Comparison of ENCODE assay signal across 27 cellular contexts in the genomic region with DNA sequence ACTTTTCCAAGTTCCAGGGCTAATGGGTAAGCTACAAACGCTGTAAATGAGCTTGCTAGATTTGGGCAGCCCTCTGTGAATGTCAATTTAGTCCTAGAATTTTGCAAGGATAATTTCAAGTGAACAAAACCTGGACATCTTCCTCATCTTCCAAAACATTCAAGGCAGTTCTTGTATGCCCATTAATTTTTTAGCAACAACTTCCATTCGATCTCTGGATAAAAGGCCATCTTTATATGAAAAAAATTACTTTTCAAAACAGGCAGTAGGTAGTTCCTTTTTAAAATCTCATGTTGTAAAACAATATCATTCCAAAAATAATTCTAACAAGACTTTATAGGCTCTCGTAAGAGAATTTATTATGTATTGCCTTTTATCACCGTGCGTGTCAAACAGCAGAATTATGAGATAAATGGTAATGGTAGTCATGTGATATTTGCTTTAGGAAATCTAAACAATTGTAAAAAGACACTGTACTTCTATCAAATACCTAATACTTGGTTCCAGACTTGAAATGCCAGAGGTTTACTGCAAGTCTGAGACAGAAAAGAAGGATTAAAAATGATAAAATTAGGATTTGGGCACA.
"Had no signal": no experiment of that assay in that cellular context is flagged by ENCODE, and none has a peak within 500 bp of the region (broad histone marks: within the 10 kb centered on the region; RNA-seq: fewer than 3 reads in every experiment).

No MANE protein-coding gene starts in this region.

- H3K27ac Mint-ChIP-seq: activated CD4-positive, alpha-beta memory T cell treated with anti-CD3 and anti-CD28 coated beads, Interleukin-2, amount 10 ng/mL, durations not matched to agents 7 days and 5 days; activated CD4-positive, alpha-beta T cell treated with anti-CD3 and anti-CD28 coated beads, Interleukin-2, amount 10 ng/mL, durations not matched to agents 7 days and 5 days; activated naive CD4-positive, alpha-beta T cell treated with anti-CD3 and anti-CD28 coated beads, Interleukin-2, amount 10 ng/mL, durations not matched to agents 7 days and 5 days; activated naive CD8-positive, alpha-beta T cell treated with anti-CD3 and anti-CD28 coated beads, Interleukin-2, amount 10 ng/mL, durations not matched to agents 7 days and 5 days; activated T-cell treated with anti-CD3 and anti-CD28 coated beads, Interleukin-2, amount 50 U/mL, for 24 hours; T-helper 1 cell treated with Interleukin-12 subunit alpha and Interleukin-12 subunit beta and Interleukin-4 antibody, amounts not matched to agents 30 μg/mL and 1 μg/mL, for 36 hours; WTC11 had no signal

- H3K9me3 Mint-ChIP-seq: activated CD4-positive, alpha-beta memory T cell treated with anti-CD3 and anti-CD28 coated beads, Interleukin-2, amount 10 ng/mL, durations not matched to agents 7 days and 5 days; activated CD4-positive, alpha-beta T cell treated with anti-CD3 and anti-CD28 coated beads, Interleukin-2, amount 10 ng/mL, durations not matched to agents 7 days and 5 days; activated naive CD4-positive, alpha-beta T cell treated with anti-CD3 and anti-CD28 coated beads, Interleukin-2, amount 10 ng/mL, durations not matched to agents 7 days and 5 days; activated T-cell treated with anti-CD3 and anti-CD28 coated beads, Interleukin-2, amount 50 U/mL, for 24 hours; T-helper 1 cell treated with Interleukin-12 subunit alpha and Interleukin-12 subunit beta and Interleukin-4 antibody, amounts not matched to agents 30 μg/mL and 1 μg/mL, for 36 hours had no signal

- H2AFZ ChIP-seq: parathyroid adenoma had no signal

- FAIRE-seq: endometrium, frontal cortex had no signal

- H3K4me3 ChIP-seq: ascending aorta, cardiac muscle cell, colonic mucosa, spleen, suprapubic skin, tibial artery had no signal

- H3K27me3 Mint-ChIP-seq: activated naive CD4-positive, alpha-beta T cell treated with anti-CD3 and anti-CD28 coated beads, Interleukin-2, amount 10 ng/mL, durations not matched to agents 7 days and 5 days; brain had no signal

- ATAC-seq: right cardiac atrium, WTC11 had no signal

- H3K4me1 ChIP-seq: ascending aorta, colonic mucosa, parathyroid adenoma, spleen, suprapubic skin had no signal

- H3K79me2 ChIP-seq: parathyroid adenoma had no signal

- H3K36me3 ChIP-seq: ascending aorta, cardiac muscle cell, colonic mucosa, spleen, suprapubic skin, tibial artery had no signal

- H3K27ac ChIP-seq: ascending aorta, cardiac muscle cell, colonic mucosa, epithelial cell of prostate, parathyroid adenoma, spleen, suprapubic skin, tibial artery had no signal

- H3K9ac ChIP-seq: parathyroid adenoma had no signal

- H3K9me3 ChIP-seq: ascending aorta, colonic mucosa, suprapubic skin, tibial artery had no signal

- DNase-seq: activated CD4-positive, alpha-beta memory T cell treated with anti-CD3 and anti-CD28 coated beads, Interleukin-2, amount 10 ng/mL, durations not matched to agents 7 days and 5 days; activated CD4-positive, alpha-beta T cell treated with anti-CD3 and anti-CD28 coated beads for 1 hour; activated CD4-positive, alpha-beta T cell treated with anti-CD3 and anti-CD28 coated beads, Interleukin-2, amount 10 ng/mL, durations not matched to agents 7 days and 5 days; activated CD8-positive, alpha-beta memory T cell treated with anti-CD3 and anti-CD28 coated beads, Interleukin-2, amount 50 U/mL, for 48 hours; activated gamma-delta T cell; activated naive CD4-positive, alpha-beta T cell treated with anti-CD3 and anti-CD28 coated beads, Interleukin-2, amount 10 ng/mL, durations not matched to agents 7 days and 5 days; activated naive CD8-positive, alpha-beta T cell treated with anti-CD3 and anti-CD28 coated beads, Interleukin-2, amount 10 ng/mL, durations not matched to agents 7 days and 5 days; activated T-cell treated with anti-CD3 and anti-CD28 coated beads, Interleukin-2, amount 50 U/mL, for 24 hours; cerebellar nuclear complex; colonic mucosa; effector CD8-positive, alpha-beta T cell; mammary epithelial cell; right cardiac atrium; spleen; stimulated activated naive CD4-positive, alpha-beta T cell; T-helper 9 cell; tibial artery had no signal

- H3K4me3 Mint-ChIP-seq: activated CD4-positive, alpha-beta memory T cell treated with anti-CD3 and anti-CD28 coated beads, Interleukin-2, amount 10 ng/mL, durations not matched to agents 7 days and 5 days; activated CD4-positive, alpha-beta T cell treated with anti-CD3 and anti-CD28 coated beads, Interleukin-2, amount 10 ng/mL, durations not matched to agents 7 days and 5 days; activated naive CD4-positive, alpha-beta T cell treated with anti-CD3 and anti-CD28 coated beads, Interleukin-2, amount 10 ng/mL, durations not matched to agents 7 days and 5 days; activated naive CD8-positive, alpha-beta T cell treated with anti-CD3 and anti-CD28 coated beads, Interleukin-2, amount 10 ng/mL, durations not matched to agents 7 days and 5 days; activated T-cell treated with anti-CD3 and anti-CD28 coated beads, Interleukin-2, amount 50 U/mL, for 24 hours; T-helper 1 cell treated with Interleukin-12 subunit alpha and Interleukin-12 subunit beta and Interleukin-4 antibody, amounts not matched to agents 30 μg/mL and 1 μg/mL, for 36 hours; WTC11 had no signal

- H3K36me3 Mint-ChIP-seq: activated naive CD4-positive, alpha-beta T cell treated with anti-CD3 and anti-CD28 coated beads, Interleukin-2, amount 10 ng/mL, durations not matched to agents 7 days and 5 days; activated naive CD8-positive, alpha-beta T cell treated with anti-CD3 and anti-CD28 coated beads, Interleukin-2, amount 10 ng/mL, durations not matched to agents 7 days and 5 days; brain had no signal

- H3K4me1 Mint-ChIP-seq: activated CD4-positive, alpha-beta memory T cell treated with anti-CD3 and anti-CD28 coated beads, Interleukin-2, amount 10 ng/mL, durations not matched to agents 7 days and 5 days; activated CD4-positive, alpha-beta T cell treated with anti-CD3 and anti-CD28 coated beads, Interleukin-2, amount 10 ng/mL, durations not matched to agents 7 days and 5 days; activated naive CD4-positive, alpha-beta T cell treated with anti-CD3 and anti-CD28 coated beads, Interleukin-2, amount 10 ng/mL, durations not matched to agents 7 days and 5 days; activated naive CD8-positive, alpha-beta T cell treated with anti-CD3 and anti-CD28 coated beads, Interleukin-2, amount 10 ng/mL, durations not matched to agents 7 days and 5 days had no signal

- H3K27me3 ChIP-seq: ascending aorta, cardiac muscle cell, colonic mucosa, spleen, suprapubic skin, tibial artery had no signal
